Comparison of ENCODE assay signal across 22 cellular contexts in the genomic region with DNA sequence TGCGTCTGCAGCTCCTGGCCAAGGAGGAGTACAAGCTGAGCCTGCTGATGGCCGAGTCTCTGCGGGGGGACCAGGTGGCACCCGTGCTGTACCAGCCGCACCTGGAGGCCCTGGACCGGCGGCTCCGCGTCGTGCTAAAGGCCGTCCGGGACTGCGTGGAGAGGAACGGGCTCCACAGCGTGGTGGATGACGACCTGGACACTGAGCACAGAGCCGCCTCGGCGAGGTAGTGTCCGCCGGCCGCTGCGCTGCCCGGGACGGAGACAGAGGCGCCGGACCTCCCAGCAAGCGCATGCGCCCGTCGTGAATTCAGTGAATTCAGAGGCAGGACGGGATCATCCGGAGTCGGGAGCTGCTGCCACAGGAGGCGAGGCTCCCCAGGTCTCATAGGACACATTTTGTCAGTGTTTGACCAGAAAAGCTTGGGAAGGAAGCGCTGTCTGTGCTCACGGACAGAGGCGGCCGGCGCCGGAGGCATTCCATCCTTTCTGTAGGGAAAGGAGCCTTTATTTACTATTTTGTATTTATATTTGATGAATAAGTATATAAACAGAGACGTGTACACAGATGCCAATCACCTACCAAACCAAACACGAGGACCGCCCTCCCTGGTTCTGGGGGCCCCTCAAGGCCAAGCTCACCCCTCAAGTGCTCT. TPM values are rescaled to one million over a fixed set of nuclear protein-coding genes. Genes with fewer than 3 reads are reported as not detected.
DNase-seq lines count a peak whose midpoint lies in the region; ATAC-seq and TF ChIP-seq lines count a peak whose summit lies in the region.
"Had no signal": no experiment of that assay in that cellular context is flagged by ENCODE, and none has a peak within 500 bp of the region (broad histone marks: within the 10 kb centered on the region; RNA-seq: fewer than 3 reads in every experiment).

No MANE protein-coding gene starts in this region.

- TF ChIP-seq CTCF in RWPE2 (IDR thresholded peaks at IDR 0.05; ENCODE audit: poor library complexity, severe bottlenecking) (no peak), BE2C (IDR thresholded peaks at IDR 0.05; ENCODE audit: low read depth, low read length) (no peak)

- H3K27me3 ChIP-seq in BLaER1, result no peaks in the 10 kb centered on the region
- no peaks in the 10 kb centered on the region for H3K27me3 ChIP-seq in RWPE2 (ENCODE audit: insufficient read depth, poor library complexity, severe bottlenecking)
- no peaks in the 10 kb centered on the region for H3K27me3 ChIP-seq in trophoblast cell (ENCODE audit: insufficient read depth, low read length)
- H3K27me3 ChIP-seq in BE2C, result no peaks in the 10 kb centered on the region
- H3K27me3 ChIP-seq: Peyer's patch had no signal

- no CpG with 5 or more reads among the region's 44 CpGs for WGBS in trophoblast cell (ENCODE audit: extremely low coverage, insufficient coverage, insufficient read length)

- no peak for ATAC-seq in RWPE2 (ENCODE audit: low read depth)
- no peak for ATAC-seq in stimulated activated memory B cell treated with anti-CD40 and anti-IgM and Interleukin-4, amounts not matched to agents 10 μg/mL and 1 μg/mL and 100 μg/mL, for 72 hours

- no peak overlapping the region for H4K8ac ChIP-seq in trophoblast cell (ENCODE audit: low read depth, low read length)

- H4K12ac ChIP-seq in trophoblast cell (ENCODE audit: low read depth, low read length), result no peak overlapping the region

- peak overlapping the region; percentile 14; the same call in 1 of the 2 replicates for H3K4me3 ChIP-seq in BLaER1
- no peak overlapping the region for H3K4me3 ChIP-seq in RWPE2 (ENCODE audit: severe bottlenecking)
- H3K4me3 ChIP-seq in trophoblast cell (ENCODE audit: low read depth, low read length), result peak overlapping the region; percentile 42
- H3K4me3 ChIP-seq in BE2C (ENCODE audit: low read depth, low read length), result no peak overlapping the region
- H3K4me3 ChIP-seq: Peyer's patch had no signal

- no peak overlapping the region for H2BK12ac ChIP-seq in trophoblast cell (ENCODE audit: low read length)

- H4K20me1 ChIP-seq in BLaER1, result no peaks in the 10 kb centered on the region

- peaks cover 8% of the 10 kb centered on the region for H3K27me3 Mint-ChIP-seq in stimulated activated memory B cell treated with anti-CD40 and anti-IgM and Interleukin-4, amounts not matched to agents 10 μg/mL and 1 μg/mL and 100 μg/mL, for 72 hours

- peaks cover 72% of the 10 kb centered on the region for H3K36me3 ChIP-seq in BLaER1
- H3K36me3 ChIP-seq in RWPE2 (ENCODE audit: low read depth), result peaks cover 25% of the 10 kb centered on the region
- H3K36me3 ChIP-seq in trophoblast cell (ENCODE audit: control insufficient read depth in 1 of 2, insufficient read depth in 2 of 2, low read length in 2 of 2), result no peaks in the 10 kb centered on the region
- H3K36me3 ChIP-seq in BE2C, result no peaks in the 10 kb centered on the region

- H3K27ac ChIP-seq in BLaER1 (no peak overlapping the region), RWPE2 (ENCODE audit: poor library complexity, severe bottlenecking) (no peak overlapping the region), trophoblast cell (ENCODE audit: low read depth, low read length) (no peak overlapping the region)
- H3K27ac ChIP-seq: Peyer's patch had no signal

- H3K18ac ChIP-seq in trophoblast cell (ENCODE audit: low read length), result no peak overlapping the region

- H3K4me1 ChIP-seq in BLaER1 (no peaks in the 10 kb centered on the region), RWPE2 (ENCODE audit: insufficient read depth, poor library complexity, severe bottlenecking) (peaks cover 6% of the 10 kb centered on the region), trophoblast cell (ENCODE audit: control insufficient read depth in 1 of 2, insufficient read depth in 2 of 2, low read length in 2 of 2) (no peaks in the 10 kb centered on the region), BE2C (no peaks in the 10 kb centered on the region)

- H2AK5ac ChIP-seq in trophoblast cell (ENCODE audit: low read length), result no peak overlapping the region

- peaks cover 17% of the 10 kb centered on the region for H3K9me3 Mint-ChIP-seq in stimulated activated memory B cell treated with anti-CD40 and anti-IgM and Interleukin-4, amounts not matched to agents 10 μg/mL and 1 μg/mL and 100 μg/mL, for 72 hours

- no peak overlapping the region for H3K14ac ChIP-seq in trophoblast cell (ENCODE audit: low read length)

- no peaks in the 10 kb centered on the region for H3K79me1 ChIP-seq in trophoblast cell (ENCODE audit: low read length)

- no peak overlapping the region for H3K9ac ChIP-seq in BLaER1
- no peak overlapping the region for H3K9ac ChIP-seq in trophoblast cell (ENCODE audit: low read length)

- H3K36me3 Mint-ChIP-seq in stimulated activated memory B cell treated with anti-CD40 and anti-IgM and Interleukin-4, amounts not matched to agents 10 μg/mL and 1 μg/mL and 100 μg/mL, for 72 hours, result peaks cover 10% of the 10 kb centered on the region
- H3K36me3 Mint-ChIP-seq: CD4-positive, alpha-beta memory T cell had no signal

- DNase-seq in RWPE2 (ENCODE audit: low spot score), result peak; percentile 47
- peak; percentile 19 for DNase-seq in iPS-NIHi11 (ENCODE audit: low spot score)
- DNase-seq in trophoblast cell, result no peak
- no peak for DNase-seq in BE2C
- no peak for DNase-seq in activated T-cell treated with anti-CD3 and anti-CD28 coated beads, Interleukin-2, amount 50 U/mL, for 48 hours
- no peak for DNase-seq in HT-29 (ENCODE audit: low spot score)
- DNase-seq: AML-193; CD4-positive, alpha-beta memory T cell; DMS79 treated with DMSO at 0.1 percent for 48 hours; H9; KBM-7; NCI-H1048; NCI-H146; NCI-H345; NCI-H526 treated with DMSO at 0.1 percent for 48 hours; NK-92 treated with Interleukin-12 subunit alpha and Interleukin-12 subunit beta, amount 100 ng/mL, for 24 hours; SIG-M5 had no signal

- no peak overlapping the region for H2BK120ac ChIP-seq in trophoblast cell (ENCODE audit: insufficient read depth, low read length, poor library complexity)

- H3K4ac ChIP-seq in trophoblast cell (ENCODE audit: low read depth, low read length), result no peak overlapping the region

- peaks cover 86% of the 10 kb centered on the region for H3K9me3 ChIP-seq in BLaER1
- H3K9me3 ChIP-seq in RWPE2 (ENCODE audit: severe bottlenecking), result peaks cover 13% of the 10 kb centered on the region
- peaks cover 66% of the 10 kb centered on the region for H3K9me3 ChIP-seq in trophoblast cell (ENCODE audit: insufficient read depth, low read depth, low read length)
- H3K9me3 ChIP-seq in BE2C, result peaks cover 8% of the 10 kb centered on the region

- H4K91ac ChIP-seq in trophoblast cell (ENCODE audit: low read depth, low read length), result no peak overlapping the region

- H2AFZ ChIP-seq in trophoblast cell (ENCODE audit: insufficient read depth, low read length, poor library complexity), result no peak overlapping the region

- H3K27ac Mint-ChIP-seq in stimulated activated memory B cell treated with anti-CD40 and anti-IgM and Interleukin-4, amounts not matched to agents 10 μg/mL and 1 μg/mL and 100 μg/mL, for 72 hours, result no peak overlapping the region
- H3K27ac Mint-ChIP-seq: CD4-positive, alpha-beta memory T cell; H9 had no signal

- peaks cover 11% of the 10 kb centered on the region for H3K4me1 Mint-ChIP-seq in stimulated activated memory B cell treated with anti-CD40 and anti-IgM and Interleukin-4, amounts not matched to agents 10 μg/mL and 1 μg/mL and 100 μg/mL, for 72 hours
- H3K4me1 Mint-ChIP-seq: H9 had no signal

- no peak overlapping the region for H2BK5ac ChIP-seq in trophoblast cell (ENCODE audit: low read depth, low read length, poor library complexity)

- H3K4me3 Mint-ChIP-seq in stimulated activated memory B cell treated with anti-CD40 and anti-IgM and Interleukin-4, amounts not matched to agents 10 μg/mL and 1 μg/mL and 100 μg/mL, for 72 hours, result no peak overlapping the region

- H3K4me2 ChIP-seq in BLaER1 (no peak overlapping the region), trophoblast cell (ENCODE audit: low read length) (no peak overlapping the region)

- no peaks in the 10 kb centered on the region for H3K79me2 ChIP-seq in trophoblast cell (ENCODE audit: control insufficient read depth, insufficient read depth, low read length, poor library complexity)

- no peak overlapping the region for H3K23ac ChIP-seq in trophoblast cell (ENCODE audit: low read length)

RNA-seq across cellular contexts. Expression of a gene that starts 30.1 kb away (rescaled TPM):
- polyA plus RNA-seq in trophoblast cell (2013), result not detected in 2 replicates
- not detected for polyA plus RNA-seq in BE2C (2012; ENCODE audit: insufficient read depth, insufficient read length, low read depth)
- not detected in 2 replicates for total RNA-seq in HT-29 (2014; rRNA removed; shearing (Covaris generic))
- total RNA-seq: CD4-positive, alpha-beta memory T cell; H9; HT1080; M059J; Peyer's patch had no signal
- polyA plus RNA-seq: CD4-positive, alpha-beta memory T cell had no signal

Comparison
In these comparisons a context has a peak if more than half of its experiments do, and no peak if none do; other contexts are left out.
1. H3K4me3 ChIP-seq: peak in BLaER1 (single experiment) and trophoblast cell (single experiment); none in RWPE2 (single experiment) and BE2C (single experiment).
2. DNase-seq: peak in RWPE2 (single experiment) and iPS-NIHi11 (single experiment); none in trophoblast cell (0 of 2), BE2C (single experiment), activated T-cell treated with anti-CD3 and anti-CD28 coated beads, Interleukin-2, amount 50 U/mL, for 48 hours (0 of 2) and HT-29 (single experiment).